Comparison of ENCODE assay signal across 8 cellular contexts in genomic region chr9:133406480-133407307, GRCh38. TPM values are rescaled to one million over a fixed set of nuclear protein-coding genes. Genes with fewer than 3 reads are reported as not detected.
A peak's percentile ranks its signal among the peaks of the same experiment; 100 is the strongest.
DNase-seq lines count a peak whose midpoint lies in the region; ATAC-seq, FAIRE-seq and TF ChIP-seq lines count a peak whose summit lies in the region.

No MANE protein-coding gene starts in this region.

- CTCF ChIA-PET in PC-9 (lab: Charles Lee), result no interaction called here

- H3K79me2 ChIP-seq in PC-9 (ENCODE audit: low read depth), result no peaks in the 10 kb centered on the region

- intact Hi-C loops in PC-9 (cut with micrococcal nuclease; ENCODE audit: unreplicated experiment) (loop anchor here (1.0 kb wide), 2 partner anchors 80 to 320 kb away; no protein-coding TSS in a partner anchor), natural killer cell (cut with micrococcal nuclease) (loop anchor here (1.0 kb wide), 1 partner anchor 80 kb away; no protein-coding TSS in a partner anchor)

- peak overlapping the region in 1 of 2 donors; percentile 45 for H3K27ac Mint-ChIP-seq in natural killer cell
- peak overlapping the region; percentile 85 for H3K27ac Mint-ChIP-seq in stimulated activated effector memory CD8-positive, alpha-beta T cell treated with anti-CD3 and anti-CD28 coated beads, Interleukin-12 subunit alpha, Interleukin-12 subunit beta, amount 100 ng/mL, for 72 hours

- peaks cover 0 to 5% of the 10 kb centered on the region in 2 donors for H3K4me1 Mint-ChIP-seq in natural killer cell
- H3K4me1 Mint-ChIP-seq in stimulated activated effector memory CD8-positive, alpha-beta T cell treated with anti-CD3 and anti-CD28 coated beads, Interleukin-12 subunit alpha, Interleukin-12 subunit beta, amount 100 ng/mL, for 72 hours, result peaks cover 16% of the 10 kb centered on the region

- POLR2A ChIA-PET in PC-9 (lab: Charles Lee; ENCODE audit: unreplicated experiment), result no interaction called here

- peaks cover 17% of the 10 kb centered on the region for H4K20me1 ChIP-seq in PC-9 (ENCODE audit: insufficient read depth)

- no peaks in the 10 kb centered on the region for H3K27me3 ChIP-seq in PC-9 (ENCODE audit: insufficient read depth, low read depth)

- H3K27ac ChIP-seq in PC-9, result no peak overlapping the region

- H3K36me3 ChIP-seq in PC-9 (ENCODE audit: low read depth), result peaks cover 5% of the 10 kb centered on the region; the same call in 1 of the 2 replicates

- H2AFZ ChIP-seq in PC-9, result no peak overlapping the region

- H3K9me2 ChIP-seq in PC-9 (ENCODE audit: insufficient read depth), result no peaks in the 10 kb centered on the region

- no peaks in the 10 kb centered on the region; the same call in 1 of the 2 replicates for H3F3A ChIP-seq in PC-9 (ENCODE audit: insufficient read depth, low read depth)

- DNase-seq in HTR-8/SVneo (ENCODE audit: insufficient read length, low spot score) (peak; percentile 62), PC-9 (peak; percentile 37 to 74), natural killer cell (peak; percentile 68)
- DNase-seq in activated T-cell treated with anti-CD3 and anti-CD28 coated beads, Interleukin-2, amount 50 U/mL, for 1 hour, result peak; percentile 81
- peak; percentile 82 to 91 for DNase-seq in stimulated activated effector memory CD8-positive, alpha-beta T cell treated with anti-CD3 and anti-CD28 coated beads, Interleukin-12 subunit alpha, Interleukin-12 subunit beta, amount 100 ng/mL, for 72 hours (ENCODE audit: low spot score in 2 of 2)

- H3K4me3 ChIP-seq in PC-9, result no peak overlapping the region

- H3K27me3 Mint-ChIP-seq in natural killer cell (ENCODE audit: low read depth in 2 of 2), result no peaks in the 10 kb centered on the region

- FAIRE-seq in HTR-8/SVneo (lab: Jason Lieb, UNC), result peak; percentile 58

- TF ChIP-seq CTCF in GM12874 (IDR thresholded peaks at IDR 0.05; ENCODE audit: insufficient read depth, low read depth, low read length) (peak; percentile 98), PC-9 (conservative IDR thresholded peaks at IDR 0.05) (peak; percentile 89), natural killer cell (IDR thresholded peaks at IDR 0.05) (peak; percentile 85)

- H3K4me2 ChIP-seq in PC-9, result no peak overlapping the region

- no peaks in the 10 kb centered on the region for H3K9me3 Mint-ChIP-seq in natural killer cell
- no peaks in the 10 kb centered on the region for H3K9me3 Mint-ChIP-seq in stimulated activated effector memory CD8-positive, alpha-beta T cell treated with anti-CD3 and anti-CD28 coated beads, Interleukin-12 subunit alpha, Interleukin-12 subunit beta, amount 100 ng/mL, for 72 hours

- H3K4me1 ChIP-seq in PC-9 (replicated peaks; ENCODE audit: insufficient read depth), result no peaks in the 10 kb centered on the region

- BruUV-seq in PC-9 (replicated peaks; lab: Mats Ljungman, UMichigan), result no TSS peak

- ATAC-seq in esophagus mucosa (peak; percentile 78), natural killer cell (peak; percentile 83 to 96 (median 87)), HG02571 (IDR thresholded peaks at IDR 0.05; ENCODE audit: unreplicated experiment) (no peak)
- peak; percentile 98 for ATAC-seq in stimulated activated effector memory CD8-positive, alpha-beta T cell treated with anti-CD3 and anti-CD28 coated beads, Interleukin-12 subunit alpha, Interleukin-12 subunit beta, amount 100 ng/mL, for 72 hours

- H3K36me3 Mint-ChIP-seq in natural killer cell, result peaks cover 14% of the 10 kb centered on the region
- peaks cover 86% of the 10 kb centered on the region for H3K36me3 Mint-ChIP-seq in stimulated activated effector memory CD8-positive, alpha-beta T cell treated with anti-CD3 and anti-CD28 coated beads, Interleukin-12 subunit alpha, Interleukin-12 subunit beta, amount 100 ng/mL, for 72 hours

- H3K9me3 ChIP-seq in PC-9 (ENCODE audit: insufficient read depth, low read depth), result no peaks in the 10 kb centered on the region

- no peak overlapping the region for H3K4me3 Mint-ChIP-seq in natural killer cell
- H3K4me3 Mint-ChIP-seq in stimulated activated effector memory CD8-positive, alpha-beta T cell treated with anti-CD3 and anti-CD28 coated beads, Interleukin-12 subunit alpha, Interleukin-12 subunit beta, amount 100 ng/mL, for 72 hours, result peak overlapping the region; percentile 5

RNA-seq across cellular contexts. Expression of gene REXO4, which starts 11.1 kb away (rescaled TPM):
- total RNA-seq in PC-9 (2021) (32.6 and 36.5 TPM in 2 replicates), esophagus mucosa (13.7 TPM), natural killer cell (10 to 100 TPM; 14.2 to 21.6 (median 18.8) TPM)

RNA-seq across cellular contexts. Expression of gene ADAMTS13, which starts 15.5 kb away (rescaled TPM):
- total RNA-seq in PC-9 (2021), result 7.1 and 11.1 TPM in 2 replicates
- 0.92 TPM for total RNA-seq in esophagus mucosa
- total RNA-seq in natural killer cell, result 1 to 10 TPM; 2.3 to 3.0 (median 2.8) TPM

RNA-seq across cellular contexts. Expression of gene STKLD1, which starts 30.5 kb away (rescaled TPM):
- total RNA-seq in PC-9 (2021) (3.1 and 4.8 TPM in 2 replicates), esophagus mucosa (0.40 TPM), natural killer cell (1 to 10 TPM in 2 of 3 donors, under 1 TPM in 1; 0.53 to 2.9 (median 1.1) TPM)

RNA-seq across cellular contexts. Expression of gene SURF4, which starts 30.8 kb away (rescaled TPM):
- total RNA-seq in PC-9 (2021), result 199 and 233 TPM in 2 replicates
- 87.2 TPM for total RNA-seq in esophagus mucosa
- total RNA-seq in natural killer cell, result 100 to 1,000 TPM; 111 to 135 (median 114) TPM

RNA-seq across cellular contexts. Expression of gene SURF2, which starts 50.3 kb away (rescaled TPM):
- total RNA-seq in PC-9 (2021), result 18.1 and 28.6 TPM in 2 replicates
- total RNA-seq in esophagus mucosa, result 25.6 TPM
- 10 to 100 TPM; 14.3 to 14.9 (median 14.7) TPM for total RNA-seq in natural killer cell
